In genomic region chr2:10601866-10602566, GRCh38 we compare ENCODE assay signal across 21 cellular contexts.
"Had no signal": no experiment of that assay in that cellular context is flagged by ENCODE, and none has a peak within 500 bp of the region (broad histone marks: within the 10 kb centered on the region; RNA-seq: fewer than 3 reads in every experiment).

No MANE protein-coding gene starts in this region.

- H3K27ac ChIP-seq: epithelial cell of prostate, esophagus muscularis mucosa, gastroesophageal sphincter, left ventricle myocardium inferior, lower lobe of right lung, right atrium auricular region, sigmoid colon, skin epidermis, stomach, thoracic aorta had no signal

- H3K9me3 Mint-ChIP-seq: dendritic cell treated with granulocyte-macrophage colony-stimulating factor and Interleukin-4, amounts not matched to agents 40 ng/mL and 50 ng/mL, for 4 days; effector memory CD8-positive, alpha-beta T cell; immature natural killer cell; memory B cell; mesothelial cell of epicardium; naive thymus-derived CD4-positive, alpha-beta T cell; type B pancreatic cell had no signal

- H3K9me3 ChIP-seq: esophagus muscularis mucosa, gastroesophageal sphincter, left ventricle myocardium inferior, lower lobe of right lung, right atrium auricular region, sigmoid colon, stomach, thoracic aorta had no signal

- H3K27me3 Mint-ChIP-seq: dendritic cell treated with granulocyte-macrophage colony-stimulating factor and Interleukin-4, amounts not matched to agents 40 ng/mL and 50 ng/mL, for 4 days; effector memory CD8-positive, alpha-beta T cell; memory B cell; naive thymus-derived CD4-positive, alpha-beta T cell; type B pancreatic cell had no signal

- H3K4me1 Mint-ChIP-seq: immature natural killer cell, memory B cell, neural crest cell had no signal

- H3K27me3 ChIP-seq: esophagus muscularis mucosa, gastroesophageal sphincter, right atrium auricular region, sigmoid colon, stomach had no signal

- DNase-seq: effector memory CD8-positive, alpha-beta T cell; glutamatergic neuron; immature natural killer cell; left ventricle myocardium inferior; lower lobe of right lung; naive thymus-derived CD4-positive, alpha-beta T cell; posterior cingulate gyrus; sigmoid colon; stimulated activated naive CD4-positive, alpha-beta T cell; stomach had no signal

- H3K4me1 ChIP-seq: esophagus muscularis mucosa, gastroesophageal sphincter, lower lobe of right lung, right atrium auricular region, sigmoid colon had no signal

- ATAC-seq: effector memory CD8-positive, alpha-beta T cell; gastroesophageal sphincter; lower lobe of right lung; naive thymus-derived CD4-positive, alpha-beta T cell had no signal

- H3K4me3 Mint-ChIP-seq: dendritic cell treated with granulocyte-macrophage colony-stimulating factor and Interleukin-4, amounts not matched to agents 40 ng/mL and 50 ng/mL, for 4 days; effector memory CD8-positive, alpha-beta T cell; immature natural killer cell; memory B cell; mesothelial cell of epicardium; naive thymus-derived CD4-positive, alpha-beta T cell; neural crest cell; type B pancreatic cell had no signal

- H3K27ac Mint-ChIP-seq: dendritic cell treated with granulocyte-macrophage colony-stimulating factor and Interleukin-4, amounts not matched to agents 40 ng/mL and 50 ng/mL, for 4 days; effector memory CD8-positive, alpha-beta T cell; immature natural killer cell; memory B cell; mesothelial cell of epicardium; type B pancreatic cell had no signal

- H3K4me3 ChIP-seq: esophagus muscularis mucosa, gastroesophageal sphincter, left ventricle myocardium inferior, lower lobe of right lung, right atrium auricular region, sigmoid colon, skin epidermis, stomach, thoracic aorta had no signal
